In the genomic region with DNA sequence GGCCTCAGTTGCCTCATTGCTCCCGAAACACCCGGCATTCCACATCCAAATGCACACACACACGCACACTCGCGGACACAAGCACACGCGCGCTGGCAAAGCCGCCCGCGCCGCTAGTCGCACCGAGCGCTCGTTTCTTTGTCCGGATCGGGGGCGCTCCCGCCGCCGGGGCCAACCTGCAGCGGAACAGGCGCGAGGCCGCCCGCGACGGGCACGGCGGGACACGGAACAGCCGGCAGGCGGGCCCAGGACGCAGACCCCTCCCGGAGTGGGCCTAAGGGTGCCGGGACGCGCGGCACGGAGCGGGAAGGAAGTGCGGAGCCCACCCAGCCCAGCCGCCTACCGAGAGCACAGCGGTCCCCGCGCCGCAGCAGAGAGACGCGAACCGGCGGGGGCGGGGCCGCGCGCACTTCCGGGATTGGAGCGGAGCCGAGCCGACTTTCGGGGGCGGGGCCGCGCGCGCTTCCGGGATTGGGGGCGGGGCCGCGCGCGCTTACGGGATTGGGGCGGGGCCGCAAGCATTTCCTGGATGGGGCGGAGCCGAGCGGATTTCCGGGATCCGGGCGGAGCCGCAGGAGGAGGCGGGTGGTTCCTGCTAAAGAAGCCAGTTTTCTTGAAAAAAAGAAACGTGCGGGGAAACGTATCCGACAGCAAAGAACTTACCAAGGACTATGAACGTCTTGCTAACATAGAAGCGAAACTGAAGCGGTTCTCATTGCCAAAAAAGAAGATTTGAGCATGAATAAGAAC, we compare ENCODE assay signal across 9 cellular contexts. TPM values are rescaled to one million over a fixed set of nuclear protein-coding genes. Genes with fewer than 3 reads are reported as not detected.
DNase-seq lines count a peak whose midpoint lies in the region; ATAC-seq, FAIRE-seq and TF ChIP-seq lines count a peak whose summit lies in the region.
"Had no signal": no experiment of that assay in that cellular context is flagged by ENCODE, and none has a peak within 500 bp of the region (broad histone marks: within the 10 kb centered on the region; RNA-seq: fewer than 3 reads in every experiment).

TSS of gene CYBC1 (minus strand) at position 396 of the 750 bp plus-strand sequence. CDS start 1,498 bp downstream, outside the sequence.

- peak within 1 kb of the TSS; percentile 97 for H3K27ac Mint-ChIP-seq in CD4-positive, alpha-beta T cell
- peak within 1 kb of the TSS; percentile 96 for H3K27ac Mint-ChIP-seq in memory B cell

- peak; percentile 89 to 97 (median 93) for DNase-seq in CD4-positive, alpha-beta T cell
- DNase-seq in HTR-8/SVneo (ENCODE audit: insufficient read length, low spot score) = peak; percentile 85
- DNase-seq in NOMO-1 treated with dmso at 0.1 percent for 144 hours (lab: John Stamatoyannopoulos, UW; ENCODE audit: unreplicated experiment) = peak; percentile 82
- peak; percentile 88 for DNase-seq in activated CD8-positive, alpha-beta memory T cell treated with anti-CD3 and anti-CD28 coated beads for 4 hours (ENCODE audit: low read depth in 2 of 2)
- DNase-seq in effector memory CD4-positive, alpha-beta T cell = peak; percentile 89 to 93 (median 93)
- peak; percentile 92 to 94 for DNase-seq in memory B cell (ENCODE audit: low spot score in 2 of 2)
- peak; percentile 91 to 96 (median 92) for DNase-seq in stimulated activated CD4-positive, alpha-beta T cell treated with anti-CD3 and anti-CD28 coated beads, TNF-alpha, amount 100 ng/mL, for 48 hours (ENCODE audit: low read depth in 3 of 3)

- intact Hi-C loops in CD4-positive, alpha-beta T cell (cut with DNase I, micrococcal nuclease) = loop anchor here (1.0 to 5.0 kb wide), 5 partner anchors 8 to 197 kb away; partner anchors contain the start of genes HEXD (in 2 of the 2), NARF (in 2 of the 2), OGFOD3 (in 2 of the 2) and FOXK2 (in 1 of the 2)

- POLR2A ChIA-PET in CD4-positive, alpha-beta T cell (lab: Charles Lee) = interaction anchor here (1.0 to 1.2 kb wide), 2 partner anchors 9 to 69 kb away, joined by 3 read pairs; no protein-coding TSS in a partner anchor

- no peaks in the 10 kb centered on the region for H3K9me3 ChIP-seq in CD4-positive, alpha-beta T cell (ENCODE audit: control insufficient read depth, low read length)
- H3K9me3 ChIP-seq in effector memory CD4-positive, alpha-beta T cell (ENCODE audit: control insufficient read depth, low read length) = no peaks in the 10 kb centered on the region

- H3K4me3 ChIP-seq in effector memory CD4-positive, alpha-beta T cell (ENCODE audit: insufficient read depth, low read depth, low read length, poor library complexity, severe bottlenecking) = peak within 1 kb of the TSS; percentile 93

- H3K4me3 Mint-ChIP-seq in CD4-positive, alpha-beta T cell = peak within 1 kb of the TSS; percentile 97
- peak within 1 kb of the TSS; percentile 86 for H3K4me3 Mint-ChIP-seq in memory B cell

- peak; percentile 66 for ATAC-seq in CD4-positive, alpha-beta T cell (ENCODE audit: poor library complexity)
- ATAC-seq in GM19467 (IDR thresholded peaks at IDR 0.05; ENCODE audit: unreplicated experiment) (peak; percentile 64), memory B cell (ENCODE audit: low read depth) (peak; percentile 51)

- peak within 1 kb of the TSS; percentile 96 for H3K27ac ChIP-seq in CD4-positive, alpha-beta T cell (ENCODE audit: low read depth, low read length)
- H3K27ac ChIP-seq in effector memory CD4-positive, alpha-beta T cell (ENCODE audit: insufficient read depth, low read length, poor library complexity, severe bottlenecking) = peak within 1 kb of the TSS; percentile 92

- H3K27me3 ChIP-seq in CD4-positive, alpha-beta T cell (ENCODE audit: control insufficient read depth, insufficient read depth, low read length) = no peaks in the 10 kb centered on the region
- H3K27me3 ChIP-seq in effector memory CD4-positive, alpha-beta T cell (replicated peaks; ENCODE audit: control insufficient read depth, insufficient read depth, low read length, poor library complexity, severe bottlenecking) = no peaks in the 10 kb centered on the region

- CTCF ChIA-PET in CD4-positive, alpha-beta T cell (lab: Charles Lee) = interaction anchor here (0.6 kb wide), 1 partner anchor 1166 kb away, joined by 3 read pairs; no protein-coding TSS in a partner anchor

- peaks cover 48% of the 10 kb centered on the region for H3K4me1 Mint-ChIP-seq in CD4-positive, alpha-beta T cell (ENCODE audit: low read depth)
- H3K4me1 Mint-ChIP-seq in memory B cell = peaks cover 15% of the 10 kb centered on the region

- no peaks in the 10 kb centered on the region for H3K9me3 Mint-ChIP-seq in CD4-positive, alpha-beta T cell
- H3K9me3 Mint-ChIP-seq in memory B cell = no peaks in the 10 kb centered on the region

- no peak for FAIRE-seq in HTR-8/SVneo (lab: Jason Lieb, UNC)
- FAIRE-seq: islet of Langerhans had no signal

- H3K36me3 ChIP-seq in effector memory CD4-positive, alpha-beta T cell (ENCODE audit: control insufficient read depth, insufficient read depth, low read length) = peaks cover 13% of the 10 kb centered on the region

- peaks cover 23% of the 10 kb centered on the region for H3K36me3 Mint-ChIP-seq in CD4-positive, alpha-beta T cell (ENCODE audit: low read depth)
- H3K36me3 Mint-ChIP-seq in memory B cell = peaks cover 2% of the 10 kb centered on the region

- peaks cover 14% of the 10 kb centered on the region for H3K4me1 ChIP-seq in effector memory CD4-positive, alpha-beta T cell (ENCODE audit: control insufficient read depth, insufficient read depth, low read length, poor library complexity, severe bottlenecking)

- H3K27me3 Mint-ChIP-seq in CD4-positive, alpha-beta T cell = no peaks in the 10 kb centered on the region
- no peaks in the 10 kb centered on the region for H3K27me3 Mint-ChIP-seq in memory B cell

- no peak for TF ChIP-seq CTCF in CD4-positive, alpha-beta T cell (IDR thresholded peaks at IDR 0.05)

RNA-seq across cellular contexts. Expression of gene CYBC1, which starts in this region (rescaled TPM):
- 10 to 100 TPM; 60.2 to 62.4 TPM for total RNA-seq in CD4-positive, alpha-beta T cell

Comparison
In these comparisons a context has a peak if more than half of its experiments do, and no peak if none do; other contexts are left out.
1. Peak in every context shown above with its lines: DNase-seq, ATAC-seq, H3K4me3 ChIP-seq and H3K27ac ChIP-seq.